Comparison of ENCODE assay signal across 1 cellular context in genomic region chr4:36841583-36842326, GRCh38.
TF ChIP-seq lines count a peak whose summit lies in the region.

No MANE protein-coding gene starts in this region.

TF ChIP-seq in SK-N-SH treated with all-trans-retinoic acid at 6 μM for 48 hours, 23 proteins besides CTCF, POLR2A, EP300 and RAD21 (continued from another document):
- TF ChIP-seq PATZ1 (CRISPR knock-in tag; IDR thresholded peaks at IDR 0.05; ENCODE audit: borderline replicate concordance) (no peak), SNAI2 (CRISPR knock-in tag; IDR thresholded peaks at IDR 0.05) (no peak)
